Comparison of ENCODE assay signal across 27 cellular contexts in genomic region chr14:103749452-103749851, GRCh38. TPM values are rescaled to one million over a fixed set of nuclear protein-coding genes. Genes with fewer than 3 reads are reported as not detected.
DNase-seq lines count a peak whose midpoint lies in the region; ATAC-seq lines count a peak whose summit lies in the region.
"Had no signal": no experiment of that assay in that cellular context is flagged by ENCODE, and none has a peak within 500 bp of the region (broad histone marks: within the 10 kb centered on the region; RNA-seq: fewer than 3 reads in every experiment).

No MANE protein-coding gene starts in this region.

- peaks cover 13% of the 10 kb centered on the region for H3K4me1 Mint-ChIP-seq in activated naive CD8-positive, alpha-beta T cell (ENCODE audit: low read depth)
- peaks cover 12% of the 10 kb centered on the region for H3K4me1 Mint-ChIP-seq in activated naive CD8-positive, alpha-beta T cell treated with anti-CD3 and anti-CD28 coated beads, Interleukin-2, amount 50 U/mL, for 24 hours
- no peaks in the 10 kb centered on the region for H3K4me1 Mint-ChIP-seq in activated T-helper 17 cell treated with anti-CD3 and anti-CD28 coated beads, Interleukin-2, amount 50 U/mL, for 72 hours

- no peak for ATAC-seq in activated naive CD8-positive, alpha-beta T cell treated with anti-CD3 and anti-CD28 coated beads, Interleukin-2, amount 50 U/mL, for 24 hours
- ATAC-seq in activated T-helper 17 cell treated with anti-CD3 and anti-CD28 coated beads, Interleukin-2, amount 50 U/mL, for 72 hours (replicated peaks): no peak
- ATAC-seq: HCT116; naive thymus-derived CD4-positive, alpha-beta T cell had no signal

- H3K9me3 Mint-ChIP-seq in activated naive CD8-positive, alpha-beta T cell (ENCODE audit: low read depth): no peaks in the 10 kb centered on the region
- H3K9me3 Mint-ChIP-seq in activated naive CD8-positive, alpha-beta T cell treated with anti-CD3 and anti-CD28 coated beads, Interleukin-2, amount 50 U/mL, for 24 hours: no peaks in the 10 kb centered on the region
- no peaks in the 10 kb centered on the region for H3K9me3 Mint-ChIP-seq in activated T-helper 17 cell treated with anti-CD3 and anti-CD28 coated beads, Interleukin-2, amount 50 U/mL, for 72 hours
- H3K9me3 Mint-ChIP-seq: immature natural killer cell; naive thymus-derived CD4-positive, alpha-beta T cell; T-helper 1 cell treated with Interleukin-12 subunit alpha and Interleukin-12 subunit beta and Interleukin-4 antibody, amounts not matched to agents 30 μg/mL and 1 μg/mL, for 36 hours had no signal

- peaks cover 2% of the 10 kb centered on the region for H3K36me3 Mint-ChIP-seq in activated naive CD8-positive, alpha-beta T cell
- peaks cover 3% of the 10 kb centered on the region for H3K36me3 Mint-ChIP-seq in activated naive CD8-positive, alpha-beta T cell treated with anti-CD3 and anti-CD28 coated beads, Interleukin-2, amount 50 U/mL, for 24 hours (ENCODE audit: low read depth)
- H3K36me3 Mint-ChIP-seq in activated T-helper 17 cell treated with anti-CD3 and anti-CD28 coated beads, Interleukin-2, amount 50 U/mL, for 72 hours (ENCODE audit: low read depth): peaks cover 18% of the 10 kb centered on the region

- DNase-seq in activated naive CD8-positive, alpha-beta T cell treated with anti-CD3 and anti-CD28 coated beads, Interleukin-2, amount 50 U/mL, for 24 hours: no peak
- DNase-seq in lung microvascular endothelial cell (ENCODE audit: low read depth in 2 of 2) (peak; percentile 32 to 42), DMS 273 treated with DMSO at 0.1 percent for 48 hours (lab: John Stamatoyannopoulos, UW) (no peak), NOMO-1 treated with dmso at 0.1 percent for 144 hours (lab: John Stamatoyannopoulos, UW; ENCODE audit: unreplicated experiment) (no peak), DMS79 treated with DMSO at 0.1 percent for 48 hours (lab: John Stamatoyannopoulos, UW) (no peak)
- DNase-seq: activated CD4-positive, CD25-positive, alpha-beta regulatory T cell treated with anti-CD3 and anti-CD28 coated beads, Interleukin-2, amount 50 U/mL, for 72 hours; activated naive CD4-positive, alpha-beta T cell treated with Interleukin-2 at 50 U/mL for 16 hours; activated T-cell treated with anti-CD3 and anti-CD28 coated beads for 4 hours; caudate nucleus; DMS153; GF-D8; hypothalamus; immature natural killer cell; mesendoderm; MV-4-11; naive thymus-derived CD4-positive, alpha-beta T cell; NCI-H1436 treated with DMSO at 0.1 percent for 48 hours; NCI-H345; NCI-H774; occipital lobe; RPMI8226; stimulated activated naive CD4-positive, alpha-beta T cell treated with Interleukin-2 at 50 U/mL for 16 hours; thyroid gland had no signal

- H3K27ac Mint-ChIP-seq in activated naive CD8-positive, alpha-beta T cell: peak overlapping the region; percentile 76
- no peak overlapping the region for H3K27ac Mint-ChIP-seq in activated naive CD8-positive, alpha-beta T cell treated with anti-CD3 and anti-CD28 coated beads, Interleukin-2, amount 50 U/mL, for 24 hours
- peak overlapping the region; percentile 13 for H3K27ac Mint-ChIP-seq in activated T-helper 17 cell treated with anti-CD3 and anti-CD28 coated beads, Interleukin-2, amount 50 U/mL, for 72 hours
- H3K27ac Mint-ChIP-seq: immature natural killer cell; T-helper 1 cell treated with Interleukin-12 subunit alpha and Interleukin-12 subunit beta and Interleukin-4 antibody, amounts not matched to agents 30 μg/mL and 1 μg/mL, for 36 hours had no signal

- H3K27me3 Mint-ChIP-seq in activated naive CD8-positive, alpha-beta T cell: no peaks in the 10 kb centered on the region
- no peaks in the 10 kb centered on the region for H3K27me3 Mint-ChIP-seq in activated naive CD8-positive, alpha-beta T cell treated with anti-CD3 and anti-CD28 coated beads, Interleukin-2, amount 50 U/mL, for 24 hours
- no peaks in the 10 kb centered on the region for H3K27me3 Mint-ChIP-seq in activated T-helper 17 cell treated with anti-CD3 and anti-CD28 coated beads, Interleukin-2, amount 50 U/mL, for 72 hours
- H3K27me3 Mint-ChIP-seq: naive thymus-derived CD4-positive, alpha-beta T cell had no signal

- H3K4me3 Mint-ChIP-seq in activated naive CD8-positive, alpha-beta T cell: no peak overlapping the region
- H3K4me3 Mint-ChIP-seq in activated naive CD8-positive, alpha-beta T cell treated with anti-CD3 and anti-CD28 coated beads, Interleukin-2, amount 50 U/mL, for 24 hours: no peak overlapping the region
- no peak overlapping the region for H3K4me3 Mint-ChIP-seq in activated T-helper 17 cell treated with anti-CD3 and anti-CD28 coated beads, Interleukin-2, amount 50 U/mL, for 72 hours
- H3K4me3 Mint-ChIP-seq: immature natural killer cell; naive thymus-derived CD4-positive, alpha-beta T cell; T-helper 1 cell treated with Interleukin-12 subunit alpha and Interleukin-12 subunit beta and Interleukin-4 antibody, amounts not matched to agents 30 μg/mL and 1 μg/mL, for 36 hours had no signal

RNA-seq across cellular contexts. Expression of gene ZFYVE21, which starts 33.8 kb away (rescaled TPM):
- total RNA-seq in activated T-helper 17 cell treated with anti-CD3 and anti-CD28 coated beads, Interleukin-2, amount 50 U/mL, for 72 hours: 10 to 100 TPM; 18.2 to 20.6 TPM
- 44.2 and 90.9 TPM in 2 replicates for total RNA-seq in lung microvascular endothelial cell

RNA-seq across cellular contexts. Expression of gene XRCC3, which starts 34.2 kb away (rescaled TPM):
- 10 to 100 TPM; 36.4 to 62.4 TPM for total RNA-seq in activated T-helper 17 cell treated with anti-CD3 and anti-CD28 coated beads, Interleukin-2, amount 50 U/mL, for 72 hours
- 6.3 and 8.9 TPM in 2 replicates for total RNA-seq in lung microvascular endothelial cell

Comparison
In these comparisons a context has a peak if more than half of its experiments do, and no peak if none do; other contexts are left out.
1. DNase-seq: peak in lung microvascular endothelial cell (2 of 2); none in activated naive CD8-positive, alpha-beta T cell treated with anti-CD3 and anti-CD28 coated beads, Interleukin-2, amount 50 U/mL, for 24 hours (single experiment), DMS 273 treated with DMSO at 0.1 percent for 48 hours (single experiment), NOMO-1 treated with dmso at 0.1 percent for 144 hours (single experiment) and DMS79 treated with DMSO at 0.1 percent for 48 hours (single experiment).